ENCODE assay signal across 13 cellular contexts in genomic region chr4:163611784-163612445, GRCh38.
A peak's percentile ranks its signal among the peaks of the same experiment; 100 is the strongest.
DNase-seq lines count a peak whose midpoint lies in the region; ATAC-seq and TF ChIP-seq lines count a peak whose summit lies in the region.
"Had no signal": no experiment of that assay in that cellular context is flagged by ENCODE, and none has a peak within 500 bp of the region (broad histone marks: within the 10 kb centered on the region; RNA-seq: fewer than 3 reads in every experiment).

No MANE protein-coding gene starts in this region.

- ATAC-seq in GM19324 (IDR thresholded peaks at IDR 0.05; ENCODE audit: low FRiP score, unreplicated experiment) (peak; percentile 46), HG02642 (IDR thresholded peaks at IDR 0.05; ENCODE audit: poor library complexity, unreplicated experiment) (peak; percentile 74), HG03565 (IDR thresholded peaks at IDR 0.05; ENCODE audit: unreplicated experiment) (peak; percentile 68)
- peak; percentile 78 for ATAC-seq in stimulated activated memory B cell treated with anti-CD40 and anti-IgM and Interleukin-4, amounts not matched to agents 10 μg/mL and 1 μg/mL and 100 μg/mL, for 72 hours

- no peaks in the 10 kb centered on the region for H3K9me3 ChIP-seq in H9 (ENCODE audit: control insufficient read depth, low read depth, low read length)

- H3K14ac ChIP-seq in H9 (ENCODE audit: insufficient read depth, low read length), result no peak overlapping the region

- H3K23me2 ChIP-seq in H9 (ENCODE audit: insufficient read length, low read depth, low read length, poor library complexity, severe bottlenecking), result no peaks in the 10 kb centered on the region

- H3K18ac ChIP-seq in H9 (ENCODE audit: insufficient read length, low read depth, low read length), result no peak overlapping the region

- H3K9ac ChIP-seq in H9 (ENCODE audit: extremely low read depth, insufficient read length, low read length), result no peak overlapping the region

- H3K27ac Mint-ChIP-seq in stimulated activated memory B cell treated with anti-CD40 and anti-IgM and Interleukin-4, amounts not matched to agents 10 μg/mL and 1 μg/mL and 100 μg/mL, for 72 hours, result peak overlapping the region; percentile 89
- no peak overlapping the region for H3K27ac Mint-ChIP-seq in activated CD4-positive, alpha-beta T cell treated with anti-CD3 and anti-CD28 coated beads, Interleukin-2, amount 10 ng/mL, durations not matched to agents 24 days and 14 days
- no peak overlapping the region for H3K27ac Mint-ChIP-seq in H9

- intact Hi-C loops in activated CD4-positive, alpha-beta T cell treated with anti-CD3 and anti-CD28 coated beads, Interleukin-2, amount 10 ng/mL, durations not matched to agents 24 days and 14 days (cut with micrococcal nuclease), result no loop called here

- no peaks in the 10 kb centered on the region for H3K36me3 Mint-ChIP-seq in stimulated activated memory B cell treated with anti-CD40 and anti-IgM and Interleukin-4, amounts not matched to agents 10 μg/mL and 1 μg/mL and 100 μg/mL, for 72 hours
- no peaks in the 10 kb centered on the region for H3K36me3 Mint-ChIP-seq in activated CD4-positive, alpha-beta T cell treated with anti-CD3 and anti-CD28 coated beads, Interleukin-2, amount 10 ng/mL, durations not matched to agents 24 days and 14 days (ENCODE audit: low read depth)
- H3K36me3 Mint-ChIP-seq in H9 (ENCODE audit: insufficient read depth in 1 of 3, low read depth in 3 of 3), result peaks cover 0 to 4% (median 3%) of the 10 kb centered on the region in 3 experiments; a peak in 1 of 7 replicates

- H3K79me1 ChIP-seq in H9 (ENCODE audit: insufficient read depth, low read depth, low read length, poor library complexity, severe bottlenecking), result no peaks in the 10 kb centered on the region

- H3K27ac ChIP-seq in H9 (ENCODE audit: insufficient read length, low read depth, low read length), result no peak overlapping the region

- H3K9me3 Mint-ChIP-seq in stimulated activated memory B cell treated with anti-CD40 and anti-IgM and Interleukin-4, amounts not matched to agents 10 μg/mL and 1 μg/mL and 100 μg/mL, for 72 hours, result peaks cover 3% of the 10 kb centered on the region
- H3K9me3 Mint-ChIP-seq in activated CD4-positive, alpha-beta T cell treated with anti-CD3 and anti-CD28 coated beads, Interleukin-2, amount 10 ng/mL, durations not matched to agents 24 days and 14 days, result no peaks in the 10 kb centered on the region
- H3K9me3 Mint-ChIP-seq in H9, result peaks cover 0 to 4% of the 10 kb centered on the region in 2 experiments; a peak in 1 of 5 replicates

- no peak overlapping the region for H2BK15ac ChIP-seq in H9 (ENCODE audit: low read depth, low read length)

- no peak overlapping the region for H2AK5ac ChIP-seq in H9 (ENCODE audit: insufficient read length, low read length)

- H3K4me2 ChIP-seq in H9 (ENCODE audit: insufficient read depth, insufficient read length, low read length), result no peak overlapping the region

- H3K4me3 Mint-ChIP-seq in stimulated activated memory B cell treated with anti-CD40 and anti-IgM and Interleukin-4, amounts not matched to agents 10 μg/mL and 1 μg/mL and 100 μg/mL, for 72 hours, result peak overlapping the region; percentile 77
- no peak overlapping the region for H3K4me3 Mint-ChIP-seq in activated CD4-positive, alpha-beta T cell treated with anti-CD3 and anti-CD28 coated beads, Interleukin-2, amount 10 ng/mL, durations not matched to agents 24 days and 14 days
- no peak overlapping the region for H3K4me3 Mint-ChIP-seq in H9

- H3K23ac ChIP-seq in H9 (ENCODE audit: insufficient read length, low read depth, low read length), result no peak overlapping the region

- no peak for DNase-seq in medulla oblongata (ENCODE audit: extremely low spot score)
- DNase-seq in activated CD4-positive, alpha-beta T cell treated with anti-CD3 and anti-CD28 coated beads, Interleukin-2, amount 10 ng/mL, durations not matched to agents 24 days and 14 days, result no peak
- no peak for DNase-seq in H9
- DNase-seq in NCI-H524 (lab: John Stamatoyannopoulos, UW), result no peak
- DNase-seq: activated T-cell treated with anti-CD3 and anti-CD28 coated beads, Interleukin-2, amount 50 U/mL, for 48 hours; effector CD4-positive, alpha-beta T cell; GDM1; NCI-H2081 treated with DMSO at 0.1 percent for 48 hours; stimulated activated naive CD4-positive, alpha-beta T cell treated with Interleukin-2 at 50 U/mL for 16 hours had no signal

- H3T11ph ChIP-seq in H9 (ENCODE audit: low read length), result no peak overlapping the region

- no peak overlapping the region for H4K8ac ChIP-seq in H9 (replicated peaks; ENCODE audit: insufficient read length, low read depth, low read length)

- H4K5ac ChIP-seq in H9 (ENCODE audit: insufficient read length, low read depth, low read length), result no peak overlapping the region

- no CpG with 5 or more reads among the region's 2 CpGs for WGBS in H9 (ENCODE audit: extremely low coverage, insufficient read length, low lambda C conversion rate)

- H2BK20ac ChIP-seq in H9 (ENCODE audit: low read depth, low read length, poor library complexity, severe bottlenecking), result no peak overlapping the region

- H3K27me3 ChIP-seq in H9 (ENCODE audit: insufficient read depth, low read length), result no peaks in the 10 kb centered on the region

- H3K4me1 Mint-ChIP-seq in stimulated activated memory B cell treated with anti-CD40 and anti-IgM and Interleukin-4, amounts not matched to agents 10 μg/mL and 1 μg/mL and 100 μg/mL, for 72 hours, result peaks cover 68% of the 10 kb centered on the region
- no peaks in the 10 kb centered on the region for H3K4me1 Mint-ChIP-seq in activated CD4-positive, alpha-beta T cell treated with anti-CD3 and anti-CD28 coated beads, Interleukin-2, amount 10 ng/mL, durations not matched to agents 24 days and 14 days
- peaks cover 6 to 9% of the 10 kb centered on the region in 2 experiments; a peak in 3 of 4 replicates for H3K4me1 Mint-ChIP-seq in H9

- no peaks in the 10 kb centered on the region for H4K20me1 ChIP-seq in H9 (ENCODE audit: control insufficient read depth, insufficient read depth, insufficient read length)

- no peak overlapping the region for H3K4ac ChIP-seq in H9 (ENCODE audit: low read depth, low read length)

- H2BK5ac ChIP-seq in H9 (ENCODE audit: insufficient read length, low read length), result no peak overlapping the region

- no peak overlapping the region for H2BK120ac ChIP-seq in H9 (ENCODE audit: low read depth, low read length, poor library complexity, severe bottlenecking)

- TF ChIP-seq CTCF in H9 (conservative IDR thresholded peaks at IDR 0.05), result no peak

- 0 out of 2 replicates have a peak, but pooled peaks cover 2% of the 10 kb centered on the region for H3K4me1 ChIP-seq in H9 (ENCODE audit: insufficient read depth, low read length)

- no peak overlapping the region for H2BK12ac ChIP-seq in H9 (ENCODE audit: insufficient read length, low read depth, low read length)

- no peak overlapping the region for H4K91ac ChIP-seq in H9 (ENCODE audit: insufficient read length, low read depth, low read length)

- no peaks in the 10 kb centered on the region for H3K27me3 Mint-ChIP-seq in stimulated activated memory B cell treated with anti-CD40 and anti-IgM and Interleukin-4, amounts not matched to agents 10 μg/mL and 1 μg/mL and 100 μg/mL, for 72 hours
- H3K27me3 Mint-ChIP-seq in activated CD4-positive, alpha-beta T cell treated with anti-CD3 and anti-CD28 coated beads, Interleukin-2, amount 10 ng/mL, durations not matched to agents 24 days and 14 days, result no peaks in the 10 kb centered on the region
- no peaks in the 10 kb centered on the region for H3K27me3 Mint-ChIP-seq in H9 (ENCODE audit: low read depth)

- no peaks in the 10 kb centered on the region for H3K79me2 ChIP-seq in H9 (ENCODE audit: insufficient read depth, low read length)

- no peak overlapping the region for H3K56ac ChIP-seq in H9 (ENCODE audit: insufficient read length, low read depth, low read length)

- H2AFZ ChIP-seq in H9 (ENCODE audit: low read length), result no peak overlapping the region
